ENCODE assay signal across 10 cellular contexts in the genomic region with DNA sequence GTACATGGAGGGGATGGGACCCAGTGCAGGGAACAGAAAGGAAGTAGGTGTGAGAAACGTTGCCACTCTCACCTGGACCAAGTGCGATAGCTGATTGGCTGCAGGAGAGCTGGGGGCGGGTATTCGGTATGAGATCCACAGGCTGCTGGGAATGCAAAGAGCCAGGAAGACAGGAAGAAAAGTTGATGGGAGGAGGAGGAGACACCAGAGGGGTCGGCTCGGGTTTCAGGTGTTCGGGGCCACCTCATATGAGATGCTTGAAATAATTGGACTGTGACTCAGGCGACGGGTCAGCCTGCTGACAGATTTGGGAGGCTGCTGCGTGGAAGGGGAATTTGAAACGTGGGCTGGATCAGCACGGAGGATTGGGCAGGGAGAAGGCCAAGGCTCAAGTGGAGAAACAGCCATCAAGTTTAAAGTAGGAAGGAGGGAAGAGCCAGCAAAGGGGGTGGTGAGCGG.
DNase-seq lines count a peak whose midpoint lies in the region; ATAC-seq and TF ChIP-seq lines count a peak whose summit lies in the region.
"Had no signal": no experiment of that assay in that cellular context is flagged by ENCODE, and none has a peak within 500 bp of the region (broad histone marks: within the 10 kb centered on the region; RNA-seq: fewer than 3 reads in every experiment).

No MANE protein-coding gene starts in this region.

- H3K27me3 ChIP-seq in WERI-Rb-1 (ENCODE audit: insufficient read depth, low read depth, severe bottlenecking), result no peaks in the 10 kb centered on the region

- H3K27ac ChIP-seq in HEK293 (ENCODE audit: extremely low read depth, low read depth, low read length) (no peak overlapping the region), WERI-Rb-1 (peak overlapping the region; percentile 93)

- ATAC-seq in GM21723 (IDR thresholded peaks at IDR 0.05; ENCODE audit: unreplicated experiment) (no peak), HG02610 (IDR thresholded peaks at IDR 0.05; ENCODE audit: unreplicated experiment) (no peak)

- H3K36me3 ChIP-seq in HEK293 (ENCODE audit: control insufficient read depth in 2 of 2, insufficient read depth in 1 of 2, low read length in 2 of 2) (peaks cover under 1 to 29% of the 10 kb centered on the region in 2 experiments), WERI-Rb-1 (peaks cover 12% of the 10 kb centered on the region)

- H3K4me3 ChIP-seq in HEK293 (ENCODE audit: low read depth, low read length), result no peak overlapping the region
- H3K4me3 ChIP-seq in WERI-Rb-1 (ENCODE audit: low read depth, low read length), result peak overlapping the region; percentile 30

- CTCF ChIA-PET in HEK293 (lab: Yijun Ruan, JAX), result interaction anchor here (0.7 to 1.6 kb wide), 2 partner anchors 140 to 353 kb away, joined by 3 read pairs; no protein-coding TSS in a partner anchor

- no peak for TF ChIP-seq CTCF in AG09319 (IDR thresholded peaks at IDR 0.05; ENCODE audit: low read depth, low read length)
- TF ChIP-seq CTCF in HEK293 (tag by site-specific recombination; IDR thresholded peaks at IDR 0.05), result no peak
- no peak for TF ChIP-seq CTCF in WERI-Rb-1 (IDR thresholded peaks at IDR 0.05; ENCODE audit: low read depth, low read length)

- POLR2A ChIA-PET in HEK293 (lab: Yijun Ruan, JAX), result interaction anchor here (3.1 kb wide), 1 partner anchor 65 kb away, joined by 21 read pairs; the partner anchor contains the start of gene MRPS9

- H3K9me3 ChIP-seq in HEK293 (ENCODE audit: control insufficient read depth, insufficient read depth, low read depth, low read length) (no peaks in the 10 kb centered on the region), WERI-Rb-1 (ENCODE audit: severe bottlenecking) (no peaks in the 10 kb centered on the region)

- no peaks in the 10 kb centered on the region for H3K4me1 ChIP-seq in HEK293 (ENCODE audit: control insufficient read depth, insufficient read depth, low read length)

- DNase-seq in AG09319 (ENCODE audit: extremely low read depth, low read depth), result peak; percentile 7
- DNase-seq in WERI-Rb-1, result peak; percentile 65
- DNase-seq in iPS-NIHi11 (ENCODE audit: low spot score), result peak; percentile 94
- no peak for DNase-seq in NCI-H1092 (lab: John Stamatoyannopoulos, UW)
- DNase-seq in ecto neural progenitor cell (ENCODE audit: low spot score), result no peak
- DNase-seq: GDM1, OCI-M1 had no signal

TF ChIP-seq in HEK293, 187 proteins besides CTCF, POLR2A, EP300 and RAD21:
- TF ChIP-seq ZSCAN5A (tag by site-specific recombination; IDR thresholded peaks at IDR 0.05) (0 out of 2 replicates have a peak, but pooled peaks have one; percentile 7), PATZ1 (tag by site-specific recombination; IDR thresholded peaks at IDR 0.05) (peak; percentile 18; the same call in 1 of the 2 replicates), ZNF629 (tag by site-specific recombination; IDR thresholded peaks at IDR 0.05) (peak; percentile 74), PRDM10 (tag by site-specific recombination; IDR thresholded peaks at IDR 0.05) (peak; percentile 36; the same call in 1 of the 2 replicates), GLIS1 (tag by site-specific recombination; IDR thresholded peaks at IDR 0.05) (peak; percentile 40; the same call in 1 of the 2 replicates), ZNF341 (tag by site-specific recombination; IDR thresholded peaks at IDR 0.05; ENCODE audit: low read depth) (0 out of 2 replicates have a peak, but pooled peaks have one; percentile 29), SP3 (tag by site-specific recombination; IDR thresholded peaks at IDR 0.05) (peak; percentile 60), EGR2 (tag by site-specific recombination; IDR thresholded peaks at IDR 0.05; ENCODE audit: low read depth) (peak; percentile 26; the same call in 1 of the 2 replicates), ZNF2 (tag by site-specific recombination; IDR thresholded peaks at IDR 0.05) (no peak), ZNF658 (tag by site-specific recombination; IDR thresholded peaks at IDR 0.05) (no peak), SP2 (tag by site-specific recombination; IDR thresholded peaks at IDR 0.05) (peak; percentile 45), KLF8 (tag by site-specific recombination; IDR thresholded peaks at IDR 0.05) (0 out of 2 replicates have a peak, but pooled peaks have one; percentile 26), ZNF223 (tag by site-specific recombination; IDR thresholded peaks at IDR 0.05) (no peak)

Comparison
In these comparisons a context has a peak if more than half of its experiments do, and no peak if none do; other contexts are left out.
1. DNase-seq: peak in AG09319 (single experiment), WERI-Rb-1 (single experiment) and iPS-NIHi11 (single experiment); none in NCI-H1092 (single experiment) and ecto neural progenitor cell (single experiment).